33 cellular contexts compared by ENCODE assay signal in genomic region chr20:9615118-9615517, GRCh38.
"Had no signal": no experiment of that assay in that cellular context is flagged by ENCODE, and none has a peak within 500 bp of the region (broad histone marks: within the 10 kb centered on the region; RNA-seq: fewer than 3 reads in every experiment).

No MANE protein-coding gene starts in this region.

- DNase-seq: activated B cell treated with CpG ODN at 0.5 μM for 24 hours; activated CD4-positive, alpha-beta T cell treated with anti-CD3 and anti-CD28 coated beads for 48 hours; activated CD4-positive, alpha-beta T cell treated with anti-CD3 and anti-CD28 coated beads, Interleukin-2, amount 50 U/mL, for 1 hour; activated CD4-positive, alpha-beta T cell treated with anti-CD3 and anti-CD28 coated beads, Interleukin-2, amount 50 U/mL, for 48 hours; activated CD8-positive, alpha-beta T cell treated with anti-CD3 and anti-CD28 coated beads, Interleukin-2, amount 10 ng/mL, durations not matched to agents 7 days and 5 days; activated effector memory CD4-positive, alpha-beta T cell treated with Interleukin-2 at 50 U/mL for 16 hours; activated gamma-delta T cell treated with Interleukin-2 at 50 U/mL for 16 hours; activated naive CD4-positive, alpha-beta T cell treated with anti-CD3 and anti-CD28 coated beads, Interleukin-2, amount 50 U/mL, for 16 hours; activated naive CD4-positive, alpha-beta T cell treated with Interleukin-2 at 50 U/mL for 16 hours; activated T-cell treated with anti-CD3 and anti-CD28 coated beads, Interleukin-2, amount 50 U/mL, for 4 hours; amniotic stem cell; anterior cingulate cortex; brain microvascular endothelial cell; dorsolateral prefrontal cortex; effector memory CD4-positive, alpha-beta T cell; endodermal cell; foreskin keratinocyte; gastrocnemius medialis; glutamatergic neuron; heart left ventricle; T-helper 17 cell; T1000; WERI-Rb-1 had no signal

- H3K9me3 Mint-ChIP-seq: activated T-cell treated with anti-CD3 and anti-CD28 coated beads, Interleukin-2, amount 50 U/mL, for 4 hours; activated T-helper 17 cell treated with anti-CD3 and anti-CD28 coated beads, Interleukin-2, amount 50 U/mL, for 72 hours; central memory CD8-positive, alpha-beta T cell; endodermal cell; T-helper 2 cell treated with Interferon-gamma antibody and Interleukin-4, amounts not matched to agents 5 μg/mL and 100 μg/mL, for 36 hours had no signal

- H3K27ac Mint-ChIP-seq: activated B cell treated with CpG ODN at 0.5 μM for 24 hours; activated CD8-positive, alpha-beta T cell treated with anti-CD3 and anti-CD28 coated beads, Interleukin-2, amount 10 ng/mL, durations not matched to agents 7 days and 5 days; activated naive CD8-positive, alpha-beta T cell; activated T-helper 17 cell treated with anti-CD3 and anti-CD28 coated beads, Interleukin-2, amount 50 U/mL, for 72 hours; dendritic cell treated with granulocyte-macrophage colony-stimulating factor and Interleukin-4, amounts not matched to agents 40 ng/mL and 50 ng/mL, for 4 days; endodermal cell; T-helper 17 cell; T-helper 2 cell treated with Interferon-gamma antibody and Interleukin-4, amounts not matched to agents 5 μg/mL and 100 μg/mL, for 36 hours had no signal

- H3K4me3 ChIP-seq: coronary artery, dorsolateral prefrontal cortex, gastrocnemius medialis, heart left ventricle had no signal

- H3K4me3 Mint-ChIP-seq: activated B cell treated with CpG ODN at 0.5 μM for 24 hours; activated CD8-positive, alpha-beta T cell treated with anti-CD3 and anti-CD28 coated beads, Interleukin-2, amount 10 ng/mL, durations not matched to agents 7 days and 5 days; activated naive CD8-positive, alpha-beta T cell; activated T-cell treated with anti-CD3 and anti-CD28 coated beads, Interleukin-2, amount 50 U/mL, for 4 hours; activated T-helper 17 cell treated with anti-CD3 and anti-CD28 coated beads, Interleukin-2, amount 50 U/mL, for 72 hours; central memory CD8-positive, alpha-beta T cell; dendritic cell treated with granulocyte-macrophage colony-stimulating factor and Interleukin-4, amounts not matched to agents 40 ng/mL and 50 ng/mL, for 4 days; endodermal cell; T-helper 17 cell; T-helper 2 cell treated with Interferon-gamma antibody and Interleukin-4, amounts not matched to agents 5 μg/mL and 100 μg/mL, for 36 hours had no signal

- H3K9me3 ChIP-seq: gastrocnemius medialis, heart left ventricle had no signal

- H3K4me1 ChIP-seq: foreskin keratinocyte, gastrocnemius medialis had no signal

- FAIRE-seq: astrocyte, bronchial epithelial cell had no signal

- H3K27me3 ChIP-seq: brain microvascular endothelial cell, dorsolateral prefrontal cortex, gastrocnemius medialis had no signal

- H3K36me3 ChIP-seq: brain microvascular endothelial cell, gastrocnemius medialis, heart left ventricle, WERI-Rb-1 had no signal

- H3K4me1 Mint-ChIP-seq: activated T-helper 17 cell treated with anti-CD3 and anti-CD28 coated beads, Interleukin-2, amount 50 U/mL, for 72 hours; central memory CD8-positive, alpha-beta T cell; endodermal cell had no signal

- H3K36me3 Mint-ChIP-seq: activated naive CD8-positive, alpha-beta T cell had no signal

- ATAC-seq: activated CD4-positive, CD25-positive, alpha-beta regulatory T cell treated with anti-CD3 and anti-CD28 coated beads, Interleukin-2, amount 50 U/mL, for 24 hours; activated CD8-positive, alpha-beta T cell treated with anti-CD3 and anti-CD28 coated beads, Interleukin-2, amount 10 ng/mL, durations not matched to agents 7 days and 5 days; activated T-cell treated with anti-CD3 and anti-CD28 coated beads, Interleukin-2, amount 50 U/mL, for 4 hours; activated T-helper 17 cell treated with anti-CD3 and anti-CD28 coated beads, Interleukin-2, amount 50 U/mL, for 72 hours; esophagus mucosa; foreskin keratinocyte; gastrocnemius medialis; heart left ventricle; T-helper 17 cell had no signal

- H3K27ac ChIP-seq: brain microvascular endothelial cell, coronary artery, foreskin keratinocyte, gastrocnemius medialis, heart left ventricle, WERI-Rb-1 had no signal
